ENCODE assay signal across 8 cellular contexts in the genomic region with DNA sequence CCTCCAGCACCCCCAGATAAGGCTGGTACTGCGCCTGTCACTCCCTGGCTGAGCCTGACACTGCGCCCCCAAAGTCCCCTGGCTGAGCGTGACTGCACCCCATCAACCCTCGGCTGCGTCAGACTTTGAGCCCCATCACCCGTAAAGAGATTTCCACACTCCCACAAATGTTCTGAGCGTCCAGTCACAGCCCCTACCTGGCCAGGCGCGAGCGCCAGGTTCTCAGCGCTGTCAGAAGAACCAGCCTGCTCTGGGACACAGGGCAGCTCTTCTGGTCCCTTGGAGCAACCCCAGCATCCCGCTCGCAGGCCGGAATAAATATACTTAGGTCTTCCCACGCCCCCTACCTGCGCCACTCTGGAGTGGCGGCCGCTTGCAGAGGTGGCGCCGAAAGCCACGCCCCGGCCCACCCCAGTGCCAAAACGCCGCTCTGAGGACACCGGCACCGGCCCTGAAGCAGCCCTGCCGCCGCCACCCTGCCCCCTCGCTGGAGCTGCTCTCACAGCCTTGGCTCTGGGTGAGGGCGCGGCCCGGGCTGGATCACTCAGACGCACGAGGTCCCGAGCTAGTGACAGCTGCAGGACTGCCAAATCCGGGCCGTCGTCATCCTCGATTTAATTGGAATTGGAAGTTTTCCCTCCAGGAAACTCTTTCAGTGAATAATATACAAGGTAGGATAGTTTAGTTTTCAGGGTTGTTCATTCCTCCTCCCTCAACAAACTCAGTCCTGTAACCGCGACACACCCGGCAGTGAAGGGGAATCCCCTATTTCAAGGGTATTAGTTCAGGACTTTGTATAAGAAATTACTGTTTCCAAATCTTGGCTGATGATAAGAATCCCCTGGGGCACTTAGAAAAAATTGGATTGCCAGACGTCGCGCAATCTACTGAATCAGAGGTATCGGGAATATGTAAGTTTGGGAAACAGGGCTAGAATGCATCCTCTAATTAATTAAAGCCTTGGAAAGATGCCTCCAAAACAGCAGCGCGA. TPM values are rescaled to one million over a fixed set of nuclear protein-coding genes. Genes with fewer than 3 reads are reported as not detected.
A peak's percentile ranks its signal among the peaks of the same experiment; 100 is the strongest.
DNase-seq lines count a peak whose midpoint lies in the region; ATAC-seq and TF ChIP-seq lines count a peak whose summit lies in the region.

No MANE protein-coding gene starts in this region.

- H3K4ac ChIP-seq in IMR-90 (ENCODE audit: low read depth, low read length): no peak overlapping the region

- peak overlapping the region; percentile 53 for H2AK9ac ChIP-seq in IMR-90 (replicated peaks; ENCODE audit: low read depth, low read length, poor library complexity)

- H3K27ac ChIP-seq in IMR-90 (ENCODE audit: insufficient read depth, low read length) (no peak overlapping the region; the same call in 1 of the 2 replicates), body of pancreas (peak overlapping the region; percentile 94 to 99 (median 97)), skin epidermis (peak overlapping the region in 20 of 21 experiments; percentile 89 to 98 (median 96))

- ATAC-seq in GM21526 (IDR thresholded peaks at IDR 0.05; ENCODE audit: low FRiP score, unreplicated experiment) (peak; percentile 33), IMR-90 (ENCODE audit: low read depth) (peak; percentile 4; the same call in 1 of the 2 replicates), body of pancreas (peak; percentile 77)

- peaks cover 0 to 28% of the 10 kb centered on the region in 2 experiments; a peak in 2 of 4 replicates for H3K79me1 ChIP-seq in IMR-90 (ENCODE audit: low read depth in 1 of 2, low read length in 2 of 2)

- DNase-seq in DMS153 (lab: John Stamatoyannopoulos, UW) (peak; percentile 50), IMR-90 (no peak), T1000 (lab: John Stamatoyannopoulos, UW) (peak; percentile 46), body of pancreas (peak; percentile 95 to 98 (median 96)), iPS-NIHi11 (ENCODE audit: low spot score) (peak; percentile 79), NCI-H187 (lab: John Stamatoyannopoulos, UW) (no peak)

- 0 out of 2 replicates have a peak overlapping the region, but pooled peaks have one; percentile 15 for H3K23ac ChIP-seq in IMR-90 (ENCODE audit: low read depth, low read length)

- H4K91ac ChIP-seq in IMR-90 (ENCODE audit: insufficient read depth, low read depth, low read length): no peak overlapping the region

- H3K14ac ChIP-seq in IMR-90 (replicated peaks; ENCODE audit: low read depth, low read length): no peak overlapping the region

- peaks cover 23% of the 10 kb centered on the region for H4K20me1 ChIP-seq in IMR-90 (ENCODE audit: insufficient read depth, low read length)

- no peak overlapping the region for H2BK120ac ChIP-seq in IMR-90 (ENCODE audit: low read depth, low read length)

- H3K4me1 ChIP-seq in IMR-90 (ENCODE audit: control insufficient read depth, insufficient read depth, low read length) (peaks cover 6% of the 10 kb centered on the region; the same call in 1 of the 2 replicates), body of pancreas (peaks cover 43% of the 10 kb centered on the region)

- H3K4me2 ChIP-seq in IMR-90 (ENCODE audit: low read depth, low read length): peak overlapping the region; percentile 86

- no peak overlapping the region for H2AK5ac ChIP-seq in IMR-90 (ENCODE audit: low read depth, low read length)

- H2BK20ac ChIP-seq in IMR-90 (ENCODE audit: low read depth, low read length): no peak overlapping the region

- H4K8ac ChIP-seq in IMR-90 (ENCODE audit: low read depth in 2 of 2, low read length in 2 of 2): no peak overlapping the region

- H3K9ac ChIP-seq in IMR-90 (ENCODE audit: low read depth, low read length): peak overlapping the region; percentile 47

- H3K4me3 ChIP-seq in IMR-90 (ENCODE audit: insufficient read depth, low read depth, low read length) (peak overlapping the region; percentile 61), body of pancreas (peak overlapping the region in 1 of 2 donors; percentile 6), skin epidermis (peak overlapping the region; percentile 66 to 89 (median 81))

- 10% methylated on average over 16 of the region's 48 CpGs; no CpG with 5 or more reads in 1 of the 2 experiments for WGBS in IMR-90 (ENCODE audit: extremely low coverage in 2 of 2, insufficient read length in 1 of 2), 2 experiments
- WGBS in body of pancreas, 2 donors: 6% methylated on average over 20 to 47 of the region's 48 CpGs

- CTCF ChIA-PET in IMR-90 (lab: Yijun Ruan, JAX): interaction anchor here (0.6 to 1.3 kb wide), 7 partner anchors 9 to 823 kb away, joined by 3 read pairs; no protein-coding TSS in a partner anchor

- no peak overlapping the region for H4K5ac ChIP-seq in IMR-90 (ENCODE audit: low read depth, low read length)

- no peaks in the 10 kb centered on the region for H3K36me3 ChIP-seq in IMR-90 (ENCODE audit: control insufficient read depth, insufficient read depth, low read length)
- no peaks in the 10 kb centered on the region for H3K36me3 ChIP-seq in body of pancreas (replicated peaks in 1 of 2; ENCODE audit: insufficient read depth in 1 of 2, low read depth in 2 of 2)

- H3K18ac ChIP-seq in IMR-90 (ENCODE audit: low read depth, low read length): no peak overlapping the region

- H3K27me3 ChIP-seq in IMR-90 (ENCODE audit: control insufficient read depth, insufficient read depth, low read length) (0 out of 2 replicates have a peak, but pooled peaks cover 1% of the 10 kb centered on the region), body of pancreas (no peaks in the 10 kb centered on the region)

- peak; percentile 9; the same call in 1 of the 2 replicates for TF ChIP-seq RAD21 in IMR-90 (IDR thresholded peaks at IDR 0.05; ENCODE audit: low read length)

- TF ChIP-seq POLR2A in IMR-90 (IDR thresholded peaks at IDR 0.05; ENCODE audit: low read depth, low read length) (no peak), body of pancreas (IDR thresholded peaks at IDR 0.05) (peak; percentile 56 to 67 (median 67))

- dilution Hi-C loops in IMR-90 (cut with HindIII; ENCODE audit: low sequenced_read_pairs, unreplicated experiment): no loop called here

- TF ChIP-seq CTCF in IMR-90 (conservative IDR thresholded peaks at IDR 0.05; ENCODE audit: low read depth, low read length): peak; percentile 16
- peak in 6 of 7 experiments; percentile 37 to 93 (median 76) for TF ChIP-seq CTCF in body of pancreas (IDR thresholded peaks at IDR 0.05)

- H2BK5ac ChIP-seq in IMR-90 (ENCODE audit: low read depth, low read length, poor library complexity, severe bottlenecking): no peak overlapping the region

- POLR2A ChIA-PET in IMR-90 (lab: Charles Lee; ENCODE audit: unreplicated experiment): interaction anchor here (0.5 to 0.6 kb wide), 4 partner anchors 8 to 95 kb away, joined by 3 to 5 read pairs (median 4); no protein-coding TSS in a partner anchor

- H3K9me1 ChIP-seq in IMR-90 (ENCODE audit: insufficient read depth, low read length): peaks cover 5% of the 10 kb centered on the region

- in situ Hi-C loops in IMR-90 (cut with MboI; ENCODE audit: low sequenced_read_pairs): loop anchor here (5.0 to 10.0 kb wide), 2 partner anchors 47 to 165 kb away; no protein-coding TSS in a partner anchor

- no TSS peak for BruUV-seq in IMR-90 (replicated peaks; lab: Mats Ljungman, UMichigan)

- no peak overlapping the region for H2BK15ac ChIP-seq in IMR-90 (ENCODE audit: low read depth, low read length)

- no peak overlapping the region for H3K56ac ChIP-seq in IMR-90 (ENCODE audit: extremely low read depth, insufficient read depth, low read length)

- H2AFZ ChIP-seq in IMR-90 (replicated peaks; ENCODE audit: low read length, poor library complexity): peak overlapping the region; percentile 92

- intact Hi-C loops in IMR-90 (cut with micrococcal nuclease) (loop anchor here (10.0 kb wide), 1 partner anchor 815 kb away; no protein-coding TSS in a partner anchor), body of pancreas (cut with DNase I) (loop anchor here (10.0 kb wide), 2 partner anchors 45 to 165 kb away; no protein-coding TSS in a partner anchor)

- H3K9me3 ChIP-seq in IMR-90 (ENCODE audit: control insufficient read depth, insufficient read depth, low read length): no peaks in the 10 kb centered on the region
- no peaks in the 10 kb centered on the region for H3K9me3 ChIP-seq in body of pancreas

TF ChIP-seq in IMR-90, 13 proteins besides CTCF, POLR2A, EP300 and RAD21:
- no peak for TF ChIP-seq NFE2L2 (IDR thresholded peaks at IDR 0.05; ENCODE audit: low read depth, low read length)
- peak; percentile 66; the same call in 1 of the 2 replicates for TF ChIP-seq MXI1 (IDR thresholded peaks at IDR 0.05; ENCODE audit: borderline replicate concordance, low read depth, low read length)
- TF ChIP-seq RFX5 (IDR thresholded peaks at IDR 0.05; ENCODE audit: low read depth, low read length): no peak

RNA-seq across cellular contexts. Expression of gene CEMIP2, which starts 1.2 kb away (rescaled TPM):
- total RNA-seq in IMR-90 (2012; rRNA removed): 58.6 and 65.2 TPM in 2 replicates
- polyA plus RNA-seq in IMR-90 (2012; rRNA removed): 67.4 and 71.2 TPM in 2 replicates
- polyA plus RNA-seq in IMR-90 (2012; cell fraction: cytosol; rRNA removed): 38.0 and 40.7 TPM in 2 replicates
- polyA plus RNA-seq in IMR-90 (2012; cell fraction: nucleus; rRNA removed; ENCODE audit: low replicate concordance): 28.2 and 53.3 TPM in 2 replicates
- total RNA-seq in body of pancreas: 10 to 100 TPM; 28.3 to 33.0 TPM

Comparison
In these comparisons a context has a peak if more than half of its experiments do, and no peak if none do; other contexts are left out.
1. DNase-seq: peak in DMS153 (single experiment), T1000 (single experiment), body of pancreas (4 of 4) and iPS-NIHi11 (single experiment); none in IMR-90 (single experiment) and NCI-H187 (0 of 2).
2. ATAC-seq: peak in every context shown above with its lines; median percentile 77 in body of pancreas; 33 in GM21526; 4 in IMR-90.